In genomic region chr6:30614044-30614842, GRCh38 we compare ENCODE assay signal across 1 cellular context.
TF ChIP-seq lines count a peak whose summit lies in the region.

No MANE protein-coding gene starts in this region.

TF ChIP-seq in WTC11, 78 proteins besides CTCF, POLR2A, EP300 and RAD21 (continued from another document):
- TF ChIP-seq ZNF425 (CRISPR knock-in tag; conservative IDR thresholded peaks at IDR 0.05) (no peak), EMX1 (CRISPR knock-in tag; IDR thresholded peaks at IDR 0.05) (peak; percentile 80; the same call in 1 of the 2 replicates), ZNF512 (CRISPR knock-in tag; IDR thresholded peaks at IDR 0.05; ENCODE audit: borderline replicate concordance) (no peak), AR (CRISPR knock-in tag; IDR thresholded peaks at IDR 0.05) (peak; percentile 46; the same call in 1 of the 2 replicates), GRHL2 (CRISPR knock-in tag; IDR thresholded peaks at IDR 0.05; ENCODE audit: insufficient replicate concordance, severe bottlenecking) (no peak), HMGXB4 (CRISPR knock-in tag; IDR thresholded peaks at IDR 0.05) (no peak), RORB (CRISPR knock-in tag; IDR thresholded peaks at IDR 0.05) (0 out of 2 replicates have a peak, but pooled peaks have one; percentile 17), ZNF416 (CRISPR knock-in tag; IDR thresholded peaks at IDR 0.05) (0 out of 2 replicates have a peak, but pooled peaks have one; percentile 34), ZNF671 (CRISPR knock-in tag; IDR thresholded peaks at IDR 0.05) (peak; percentile 81), TEAD1 (CRISPR knock-in tag; IDR thresholded peaks at IDR 0.05) (no peak), IRF2 (CRISPR knock-in tag; IDR thresholded peaks at IDR 0.05; ENCODE audit: borderline replicate concordance, low read depth) (no peak), ZNF396 (CRISPR knock-in tag; IDR thresholded peaks at IDR 0.05; ENCODE audit: borderline replicate concordance) (no peak), ATF1 (CRISPR knock-in tag; IDR thresholded peaks at IDR 0.05) (no peak), NFATC4 (CRISPR knock-in tag; IDR thresholded peaks at IDR 0.05) (peak; percentile 80), SMAD3 (CRISPR knock-in tag; IDR thresholded peaks at IDR 0.05; ENCODE audit: borderline replicate concordance) (no peak), MLX (CRISPR knock-in tag; IDR thresholded peaks at IDR 0.05) (no peak), CREM (CRISPR knock-in tag; IDR thresholded peaks at IDR 0.05) (peak; percentile 12; the same call in 1 of the 2 replicates), ATF3 (CRISPR knock-in tag; conservative IDR thresholded peaks at IDR 0.05) (no peak), ZNF121 (CRISPR knock-in tag; IDR thresholded peaks at IDR 0.05) (no peak), ZNF219 (CRISPR knock-in tag; IDR thresholded peaks at IDR 0.05; ENCODE audit: borderline replicate concordance) (no peak), ERG (CRISPR knock-in tag; IDR thresholded peaks at IDR 0.05) (peak; percentile 94), ATF6 (CRISPR knock-in tag; IDR thresholded peaks at IDR 0.05) (no peak)
